8 cellular contexts compared by ENCODE assay signal in genomic region chr4:83034630-83035494, GRCh38. TPM values are rescaled to one million over a fixed set of nuclear protein-coding genes. Genes with fewer than 3 reads are reported as not detected.
A peak's percentile ranks its signal among the peaks of the same experiment; 100 is the strongest.
DNase-seq lines count a peak whose midpoint lies in the region; ATAC-seq and TF ChIP-seq lines count a peak whose summit lies in the region.

Gene COPS4 (plus strand): TSS chr4:83035183. CDS start chr4:83035225, 42 bp downstream.

- H3K27me3 Mint-ChIP-seq in activated T-cell treated with anti-CD3 and anti-CD28 coated beads, Interleukin-2, amount 50 U/mL, for 4 hours (ENCODE audit: low read depth): no peaks in the 10 kb centered on the region

- no peaks in the 10 kb centered on the region for H3K9me3 ChIP-seq in Panc1 (ENCODE audit: control insufficient read depth, insufficient read depth, low read depth, low read length)
- no peaks in the 10 kb centered on the region for H3K9me3 ChIP-seq in mucosa of rectum (ENCODE audit: control insufficient read depth in 2 of 2, low read length in 2 of 2)

- in situ Hi-C loops in Panc1 (cut with HindIII; ENCODE audit: low pct_unique_long_range_greater_than_20kb, low sequenced_read_pairs): no loop called here

- no peaks in the 10 kb centered on the region for H3K27me3 ChIP-seq in KMS-11 (ENCODE audit: insufficient read depth, low read depth)
- H3K27me3 ChIP-seq in Panc1 (ENCODE audit: control insufficient read depth, insufficient read depth, low read length): no peaks in the 10 kb centered on the region
- H3K27me3 ChIP-seq in mucosa of rectum (ENCODE audit: control insufficient read depth in 2 of 2, insufficient read depth in 2 of 2, low read length in 2 of 2): no peaks in the 10 kb centered on the region

- TF ChIP-seq POLR2A in erythroblast (IDR thresholded peaks at IDR 0.05; ENCODE audit: low read length): peak; percentile 94

- BruUV-seq in Panc1 (replicated peaks; lab: Mats Ljungman, UMichigan): no TSS peak

- intact Hi-C loops in Panc1 (cut with micrococcal nuclease; ENCODE audit: unreplicated experiment): no loop called here

- H3K27ac ChIP-seq in KMS-11 (peak within 1 kb of the TSS; percentile 86), Panc1 (ENCODE audit: low read length) (peak within 1 kb of the TSS; percentile 93), mucosa of rectum (ENCODE audit: low read depth in 2 of 2, low read length in 2 of 2) (peak within 1 kb of the TSS; percentile 88 to 90)

- no peak for TF ChIP-seq CTCF in KMS-11 (conservative IDR thresholded peaks at IDR 0.05; ENCODE audit: low read depth, low read length)
- TF ChIP-seq CTCF in Panc1 (IDR thresholded peaks at IDR 0.05): no peak

- DNase-seq in DMS79 (lab: John Stamatoyannopoulos, UW) (peak; percentile 99), Panc1 (ENCODE audit: low read depth, low spot score) (peak; percentile 99), erythroblast (lab: John Stamatoyannopoulos, UW) (peak; percentile 99 to 100)
- DNase-seq in activated T-cell treated with anti-CD3 and anti-CD28 coated beads, Interleukin-2, amount 50 U/mL, for 4 hours: peak; percentile 91
- DNase-seq in stimulated activated CD8-positive, alpha-beta memory T cell treated with anti-CD3 and anti-CD28 coated beads, Interleukin-4, amount 100 ng/mL, for 48 hours: peak; percentile 93

- H3K9ac ChIP-seq in KMS-11: peak within 1 kb of the TSS; percentile 75; the same call in 1 of the 2 replicates
- H3K9ac ChIP-seq in mucosa of rectum (ENCODE audit: low read depth in 1 of 2, low read length in 2 of 2): peak within 1 kb of the TSS; percentile 75 to 85

- POLR2A ChIA-PET in Panc1 (lab: Charles Lee): interaction anchor here (0.5 to 1.3 kb wide), 8 partner anchors 17 to 1777 kb away, joined by 3 to 19 read pairs (median 9); no protein-coding TSS in a partner anchor

- no peaks in the 10 kb centered on the region for H3K36me3 Mint-ChIP-seq in activated T-cell treated with anti-CD3 and anti-CD28 coated beads, Interleukin-2, amount 50 U/mL, for 4 hours (ENCODE audit: insufficient read depth)

- H3K9me3 Mint-ChIP-seq in activated T-cell treated with anti-CD3 and anti-CD28 coated beads, Interleukin-2, amount 50 U/mL, for 4 hours: no peaks in the 10 kb centered on the region

- H3K4me2 ChIP-seq in KMS-11: peak within 1 kb of the TSS; percentile 77

- ATAC-seq in GM21737 (IDR thresholded peaks at IDR 0.05; ENCODE audit: unreplicated experiment) (peak; percentile 99), Panc1 (peak; percentile 99)
- ATAC-seq in activated T-cell treated with anti-CD3 and anti-CD28 coated beads, Interleukin-2, amount 50 U/mL, for 4 hours: peak; percentile 98 to 99

- peaks cover 44% of the 10 kb centered on the region for H3K79me2 ChIP-seq in KMS-11 (ENCODE audit: insufficient read depth, low read depth)

- H3K4me3 Mint-ChIP-seq in activated T-cell treated with anti-CD3 and anti-CD28 coated beads, Interleukin-2, amount 50 U/mL, for 4 hours: peak within 1 kb of the TSS; percentile 93

- H3K36me3 ChIP-seq in KMS-11 (ENCODE audit: insufficient read depth): no peaks in the 10 kb centered on the region
- peaks cover 5% of the 10 kb centered on the region; the same call in 1 of the 2 replicates for H3K36me3 ChIP-seq in Panc1 (ENCODE audit: control insufficient read depth, insufficient read depth, low read length)
- no peaks in the 10 kb centered on the region for H3K36me3 ChIP-seq in mucosa of rectum (ENCODE audit: control insufficient read depth in 2 of 2, insufficient read depth in 2 of 2, low read length in 2 of 2)

- peaks cover 17% of the 10 kb centered on the region for H3K4me1 ChIP-seq in KMS-11 (ENCODE audit: low read depth, poor library complexity, severe bottlenecking)
- H3K4me1 ChIP-seq in Panc1 (ENCODE audit: control insufficient read depth, insufficient read depth, low read length): peaks cover 16% of the 10 kb centered on the region
- peaks cover 3 to 6% of the 10 kb centered on the region in 2 donors for H3K4me1 ChIP-seq in mucosa of rectum (ENCODE audit: control insufficient read depth in 2 of 2, insufficient read depth in 2 of 2, low read length in 2 of 2)

- peaks cover 31% of the 10 kb centered on the region for H3K4me1 Mint-ChIP-seq in activated T-cell treated with anti-CD3 and anti-CD28 coated beads, Interleukin-2, amount 50 U/mL, for 4 hours (ENCODE audit: low read depth)

- no peaks in the 10 kb centered on the region for H4K20me1 ChIP-seq in KMS-11 (ENCODE audit: insufficient read depth)

- H3K4me3 ChIP-seq in KMS-11 (IDR thresholded peaks at IDR 0.05; ENCODE audit: insufficient read depth, low read depth, low read length) (peak within 1 kb of the TSS; percentile 80), Panc1 (ENCODE audit: low read depth in 2 of 2, low read length in 2 of 2) (peak within 1 kb of the TSS; percentile 86 to 91), mucosa of rectum (ENCODE audit: low read length in 2 of 2) (peak within 1 kb of the TSS; percentile 83 to 96)

- peak within 1 kb of the TSS; percentile 84 for H2AFZ ChIP-seq in KMS-11 (ENCODE audit: low read depth)

- CTCF ChIA-PET in Panc1 (lab: Charles Lee): interaction anchor here (0.7 to 0.8 kb wide), 2 partner anchors 22 to 287 kb away, joined by 6 to 14 read pairs; no protein-coding TSS in a partner anchor

RNA-seq across cellular contexts. Expression of gene COPS4, which starts in this region (rescaled TPM):
- total RNA-seq in Panc1 (2021; ENCODE audit: unreplicated experiment): 23.7 TPM
- polyA plus RNA-seq in Panc1 (2012; ENCODE audit: insufficient read length): 26.8 TPM
- total RNA-seq in activated T-cell treated with anti-CD3 and anti-CD28 coated beads, Interleukin-2, amount 50 U/mL, for 4 hours: 10 to 100 TPM; 40.7 to 43.1 (median 41.2) TPM

Comparison
In these comparisons a context has a peak if more than half of its experiments do, and no peak if none do; other contexts are left out.
1. Peak in every context shown above with its lines: DNase-seq, ATAC-seq, H3K4me3 ChIP-seq and H3K27ac ChIP-seq.